26 cellular contexts compared by ENCODE assay signal in the genomic region with DNA sequence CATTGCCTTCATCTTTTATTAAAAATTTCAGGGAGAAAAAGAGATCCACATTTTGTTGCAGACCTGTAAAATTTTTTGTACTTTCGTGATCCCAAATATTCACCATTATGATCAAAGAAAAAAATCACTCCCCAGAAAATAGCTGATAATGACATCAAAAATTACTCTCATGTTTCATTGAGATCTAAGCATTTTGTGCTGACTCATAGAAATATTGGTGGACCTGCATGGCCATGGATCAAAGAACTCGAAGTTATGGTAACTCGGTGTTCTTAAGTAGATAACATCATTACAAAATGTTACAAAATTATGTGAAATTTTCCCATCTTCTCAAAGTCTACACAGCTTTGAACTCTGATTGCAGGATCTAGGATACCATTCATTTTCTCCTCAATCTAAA.
DNase-seq lines count a peak whose midpoint lies in the region; ATAC-seq, FAIRE-seq and TF ChIP-seq lines count a peak whose summit lies in the region.
"Had no signal": no experiment of that assay in that cellular context is flagged by ENCODE, and none has a peak within 500 bp of the region (broad histone marks: within the 10 kb centered on the region; RNA-seq: fewer than 3 reads in every experiment).

No MANE protein-coding gene starts in this region.

- H3K4me3 ChIP-seq in HepG2 (replicated peaks in 1 of 3; ENCODE audit: insufficient read depth in 1 of 3, low read depth in 2 of 3, low read length in 3 of 3) (no peak overlapping the region), right lobe of liver (no peak overlapping the region), A549 (no peak overlapping the region), K562 (no peak overlapping the region), parathyroid adenoma (ENCODE audit: low read depth, low read length) (no peak overlapping the region), spleen (no peak overlapping the region)
- H3K4me3 ChIP-seq: BLaER1, GM12878 had no signal

- intact Hi-C loops in HepG2 (cut with micrococcal nuclease; ENCODE audit: unreplicated experiment) = no loop called here
- intact Hi-C loops in right lobe of liver (cut with DNase I) = no loop called here
- intact Hi-C loops in K562 (cut with micrococcal nuclease) = no loop called here
- intact Hi-C loops in spleen (cut with DNase I; ENCODE audit: low total_unique reads) = no loop called here

- no TSS peak for BruUV-seq in HepG2 (replicated peaks; lab: Mats Ljungman, UMichigan)
- BruUV-seq in K562 (replicated peaks; lab: Mats Ljungman, UMichigan) = no TSS peak

- no peaks in the 10 kb centered on the region for H3K36me3 ChIP-seq in HepG2 (replicated peaks in 1 of 2; ENCODE audit: control insufficient read depth in 1 of 2, insufficient read depth in 2 of 2, low read length in 2 of 2)
- no peaks in the 10 kb centered on the region for H3K36me3 ChIP-seq in right lobe of liver
- no peaks in the 10 kb centered on the region for H3K36me3 ChIP-seq in K562 (ENCODE audit: control insufficient read depth, insufficient read depth, low read length)
- H3K36me3 ChIP-seq in parathyroid adenoma (ENCODE audit: control insufficient read depth, insufficient read depth, low read length) = no peaks in the 10 kb centered on the region
- no peaks in the 10 kb centered on the region for H3K36me3 ChIP-seq in spleen
- H3K36me3 ChIP-seq: BE2C, BLaER1 had no signal

- TF ChIP-seq POLR2A in HepG2 (IDR thresholded peaks at IDR 0.05; ENCODE audit: insufficient read depth in 1 of 2, low read depth in 2 of 2, low read length in 2 of 2) = no peak
- TF ChIP-seq POLR2A in right lobe of liver (IDR thresholded peaks at IDR 0.05) = no peak
- TF ChIP-seq POLR2A in A549 (IDR thresholded peaks at IDR 0.05; ENCODE audit: low read length) = no peak
- no peak for TF ChIP-seq POLR2A in K562 (conservative IDR thresholded peaks at IDR 0.05)
- no peak for TF ChIP-seq POLR2A in spleen (IDR thresholded peaks at IDR 0.05)

- H3K27ac ChIP-seq in HepG2 (ENCODE audit: extremely low read length, insufficient read depth, low read length) (no peak overlapping the region), right lobe of liver (no peak overlapping the region), A549 (no peak overlapping the region), K562 (ENCODE audit: extremely low read depth, low read depth, low read length) (no peak overlapping the region), parathyroid adenoma (peak overlapping the region; percentile 3), spleen (no peak overlapping the region)
- H3K27ac ChIP-seq: 22Rv1, BLaER1 had no signal

- TF ChIP-seq EP300 in HepG2 (IDR thresholded peaks at IDR 0.05; ENCODE audit: low read depth in 2 of 2, low read length in 2 of 2) (no peak), HepG2 (CRISPR knock-in tag; IDR thresholded peaks at IDR 0.05; ENCODE audit: borderline replicate concordance) (no peak), A549 (IDR thresholded peaks at IDR 0.05) (no peak), K562 (IDR thresholded peaks at IDR 0.05; ENCODE audit: low read length) (no peak)

- no peaks in the 10 kb centered on the region for H3K9me3 ChIP-seq in HepG2 (ENCODE audit: low read length)
- H3K9me3 ChIP-seq in right lobe of liver = no peaks in the 10 kb centered on the region
- no peaks in the 10 kb centered on the region for H3K9me3 ChIP-seq in A549
- H3K9me3 ChIP-seq in K562 (replicated peaks; ENCODE audit: control insufficient read depth, insufficient read depth, low read depth, low read length) = no peaks in the 10 kb centered on the region
- H3K9me3 ChIP-seq in parathyroid adenoma (ENCODE audit: control insufficient read depth, low read length) = no peaks in the 10 kb centered on the region
- no peaks in the 10 kb centered on the region for H3K9me3 ChIP-seq in spleen
- H3K9me3 ChIP-seq: BE2C, BLaER1 had no signal

- TF ChIP-seq RAD21 in HepG2 (CRISPR knock-in tag; IDR thresholded peaks at IDR 0.05) = no peak
- no peak for TF ChIP-seq RAD21 in A549 (conservative IDR thresholded peaks at IDR 0.05 in 1 of 2, IDR thresholded peaks at IDR 0.05 in 1 of 2)
- no peak for TF ChIP-seq RAD21 in K562 (CRISPR knock-in tag; conservative IDR thresholded peaks at IDR 0.05 in 1 of 2, IDR thresholded peaks at IDR 0.05 in 1 of 2)

- H2AFZ ChIP-seq in HepG2 (ENCODE audit: low read length) (no peak overlapping the region), K562 (ENCODE audit: low read depth, low read length) (no peak overlapping the region), parathyroid adenoma (no peak overlapping the region)

- H3K79me2 ChIP-seq in HepG2 (ENCODE audit: insufficient read depth, low read length) = no peaks in the 10 kb centered on the region
- no peaks in the 10 kb centered on the region for H3K79me2 ChIP-seq in K562 (ENCODE audit: control insufficient read depth, insufficient read depth, low read length)
- H3K79me2 ChIP-seq in parathyroid adenoma = no peaks in the 10 kb centered on the region

- H3K27me3 ChIP-seq in HepG2 (ENCODE audit: control insufficient read depth in 1 of 2, insufficient read depth in 2 of 2, low read length in 2 of 2) (no peaks in the 10 kb centered on the region), right lobe of liver (no peaks in the 10 kb centered on the region), K562 (ENCODE audit: control insufficient read depth in 2 of 2, insufficient read depth in 2 of 2, low read length in 2 of 2) (no peaks in the 10 kb centered on the region), parathyroid adenoma (ENCODE audit: control insufficient read depth, insufficient read depth, low read length) (no peaks in the 10 kb centered on the region), spleen (replicated peaks in 1 of 7) (no peaks in the 10 kb centered on the region)
- H3K27me3 ChIP-seq: BE2C, BLaER1 had no signal

- FAIRE-seq in HepG2 (lab: Jason Lieb, UNC) (no peak), A549 (lab: Jason Lieb, UNC) (no peak), K562 (lab: Jason Lieb, UNC) (no peak)
- FAIRE-seq: GM12878, GM12892, GM18507 had no signal

- no peaks in the 10 kb centered on the region for H3K9me1 ChIP-seq in K562 (ENCODE audit: control insufficient read depth, insufficient read depth, low read length)

- POLR2A ChIA-PET in HepG2 (lab: Yijun Ruan, JAX) = no interaction called here
- POLR2A ChIA-PET in A549 (lab: Yijun Ruan, JAX) = no interaction called here
- POLR2A ChIA-PET in K562 (lab: Yijun Ruan, JAX) = no interaction called here

- CTCF ChIA-PET in HepG2 (lab: Yijun Ruan, JAX; ENCODE audit: low intra/inter-chr PET ratio, low total read pairs) (no interaction called here), A549 (lab: Yijun Ruan, JAX) (no interaction called here), K562 (lab: Yijun Ruan, JAX; ENCODE audit: low intra/inter-chr PET ratio) (no interaction called here)

- H3K9ac ChIP-seq in HepG2 (ENCODE audit: insufficient read depth, low read depth, low read length) = no peak overlapping the region
- H3K9ac ChIP-seq in K562 (ENCODE audit: insufficient read depth in 1 of 2, low read depth in 2 of 2, low read length in 2 of 2) = no peak overlapping the region
- no peak overlapping the region for H3K9ac ChIP-seq in parathyroid adenoma
- H3K9ac ChIP-seq: BLaER1 had no signal

- no peak for TF ChIP-seq CTCF in HepG2 (CRISPR knock-in tag; IDR thresholded peaks at IDR 0.05)
- no peak for TF ChIP-seq CTCF in right lobe of liver (IDR thresholded peaks at IDR 0.05)
- TF ChIP-seq CTCF in A549 (IDR thresholded peaks at IDR 0.05) = no peak
- TF ChIP-seq CTCF in K562 (IDR thresholded peaks at IDR 0.05 in 2 of 3, conservative IDR thresholded peaks at IDR 0.05 in 1 of 3; ENCODE audit: insufficient read depth in 2 of 3, low read depth in 1 of 3, low read length in 3 of 3) = no peak
- no peak for TF ChIP-seq CTCF in parathyroid adenoma (IDR thresholded peaks at IDR 0.05)
- TF ChIP-seq CTCF in spleen (IDR thresholded peaks at IDR 0.05 in 8 of 11, conservative IDR thresholded peaks at IDR 0.05 in 3 of 11) = no peak

- ATAC-seq in HepG2 (no peak), right lobe of liver (no peak), A549 (no peak), K562 (no peak), HG03457 (IDR thresholded peaks at IDR 0.05; ENCODE audit: unreplicated experiment) (no peak)
- ATAC-seq: GM12878 had no signal

- in situ Hi-C loops in HepG2 (cut with HindIII; ENCODE audit: extremely low pct_ligation_motif_present, low pct_unique_long_range_greater_than_20kb) = no loop called here
- in situ Hi-C loops in K562 (cut with MboI) = no loop called here

- H3K4me2 ChIP-seq in HepG2 (ENCODE audit: low read depth, low read length) (no peak overlapping the region), A549 (no peak overlapping the region), K562 (ENCODE audit: insufficient read depth, low read length) (no peak overlapping the region), parathyroid adenoma (ENCODE audit: low read length) (no peak overlapping the region)
- H3K4me2 ChIP-seq: BLaER1 had no signal

- 0% methylated on average over 3 of the region's 3 CpGs for WGBS in HepG2 (ENCODE audit: low lambda C conversion rate)
- 57% methylated on average over 3 of the region's 3 CpGs for WGBS in right lobe of liver (ENCODE audit: insufficient coverage, low coverage, low lambda C conversion rate, missing lambda C conversion rate)
- 7% methylated on average over 3 of the region's 3 CpGs for WGBS in A549 (ENCODE audit: missing lambda C conversion rate)
- WGBS in K562 (ENCODE audit: insufficient coverage, low coverage, missing lambda C conversion rate) = 36% methylated on average over 3 of the region's 3 CpGs
- 89 to 96% (median 93%) methylated on average over 3 of the region's 3 CpGs for WGBS in spleen, 5 donors

- H3K4me1 ChIP-seq in HepG2 (ENCODE audit: insufficient read depth, low read length) (no peaks in the 10 kb centered on the region), right lobe of liver (no peaks in the 10 kb centered on the region), A549 (no peaks in the 10 kb centered on the region), K562 (replicated peaks in 1 of 2; ENCODE audit: control insufficient read depth in 2 of 2, insufficient read depth in 2 of 2, low read length in 2 of 2) (peaks cover 0 to 17% of the 10 kb centered on the region in 2 experiments; a peak in 3 of 5 replicates), parathyroid adenoma (peaks cover 4% of the 10 kb centered on the region), spleen (no peaks in the 10 kb centered on the region)
- H3K4me1 ChIP-seq: BE2C, BLaER1 had no signal

- no peak for DNase-seq in HepG2 (ENCODE audit: low spot score)
- DNase-seq in right lobe of liver = no peak
- no peak for DNase-seq in A549 (ENCODE audit: low read depth in 1 of 2, low spot score in 1 of 2)
- DNase-seq in K562 (ENCODE audit: extremely low read depth in 1 of 4, low spot score in 3 of 4) = no peak
- DNase-seq in spleen = no peak
- DNase-seq: ACHN; BE2C; C1 segment of cervical spinal cord; CD4-positive, alpha-beta memory T cell; CD4-positive, CD25-positive, alpha-beta regulatory T cell; CD8-positive, alpha-beta memory T cell; COR-L47; DMS 273 treated with DMSO at 0.1 percent for 48 hours; DMS153; DMS53; DMS79; DND-41; EL; GDM1 had no signal

- H4K20me1 ChIP-seq in HepG2 (ENCODE audit: insufficient read depth, low read length) (no peaks in the 10 kb centered on the region), K562 (replicated peaks; ENCODE audit: control insufficient read depth, insufficient read depth, low read length) (no peaks in the 10 kb centered on the region)
- H4K20me1 ChIP-seq: BLaER1 had no signal

TF ChIP-seq in A549, 52 proteins besides CTCF, POLR2A, EP300 and RAD21 (continues in another document):
- TF ChIP-seq MAFK (IDR thresholded peaks at IDR 0.05; ENCODE audit: partially characterized antibody) = peak; percentile 75

Comparison
In these comparisons a context has a peak if more than half of its experiments do, and no peak if none do; other contexts are left out.
1. Of the 241 proteins assayed by ChIP-seq in both HepG2 and K562: peak only in HepG2: none; only in K562: MAFG, NFE2 and NFE2L1; in both: MAFF and MAFK; in neither: 236.